In genomic region chr15:57647791-57648130, GRCh38 we compare ENCODE assay signal across 13 cellular contexts. TPM values are rescaled to one million over a fixed set of nuclear protein-coding genes. Genes with fewer than 3 reads are reported as not detected.
A peak's percentile ranks its signal among the peaks of the same experiment; 100 is the strongest.
DNase-seq lines count a peak whose midpoint lies in the region; FAIRE-seq and TF ChIP-seq lines count a peak whose summit lies in the region.
"Had no signal": no experiment of that assay in that cellular context is flagged by ENCODE, and none has a peak within 500 bp of the region (broad histone marks: within the 10 kb centered on the region; RNA-seq: fewer than 3 reads in every experiment).

No MANE protein-coding gene starts in this region.

- H3K27ac ChIP-seq in kidney (ENCODE audit: low read depth in 2 of 2, low read length in 2 of 2) (peak overlapping the region; percentile 29 to 37), suprapubic skin (peak overlapping the region; percentile 46)
- H3K27ac ChIP-seq: ascending aorta, SJSA1 had no signal

- H3K36me3 ChIP-seq in kidney (ENCODE audit: control insufficient read depth in 1 of 2, insufficient read depth in 2 of 2, low read length in 2 of 2) (no peaks in the 10 kb centered on the region), suprapubic skin (no peaks in the 10 kb centered on the region)
- H3K36me3 ChIP-seq: ascending aorta, SJSA1 had no signal

- H3K9ac ChIP-seq in kidney (ENCODE audit: low read length in 2 of 2) = no peak overlapping the region

- FAIRE-seq in HTR-8/SVneo (lab: Jason Lieb, UNC) (peak; percentile 80), kidney (lab: Jason Lieb, UNC) (no peak)

- WGBS in suprapubic skin = 73% methylated on average over 3 of the region's 3 CpGs

- no peaks in the 10 kb centered on the region for H3K27me3 ChIP-seq in suprapubic skin
- H3K27me3 ChIP-seq: ascending aorta, SJSA1 had no signal

- H3K4me1 ChIP-seq in kidney (ENCODE audit: control insufficient read depth in 1 of 2, insufficient read depth in 1 of 2, low read depth in 1 of 2, low read length in 2 of 2) (peaks cover 5 to 8% of the 10 kb centered on the region in 2 donors), suprapubic skin (peaks cover 3% of the 10 kb centered on the region)
- H3K4me1 ChIP-seq: ascending aorta, Caco-2, SJSA1 had no signal

- intact Hi-C loops in kidney (cut with DNase I) = no loop called here

- peak; percentile 53 for DNase-seq in HTR-8/SVneo (ENCODE audit: insufficient read length, low spot score)
- peak; percentile 32 for DNase-seq in choroid plexus epithelial cell (ENCODE audit: low read depth)
- DNase-seq in kidney = peak; percentile 65
- no peak for DNase-seq in suprapubic skin (ENCODE audit: low spot score in 2 of 2)
- no peak for DNase-seq in occipital lobe (lab: John Stamatoyannopoulos, UW)
- no peak for DNase-seq in activated CD4-positive, CD25-positive, alpha-beta regulatory T cell treated with anti-CD3 and anti-CD28 coated beads, Interleukin-2, amount 50 U/mL, for 72 hours
- DNase-seq in activated CD4-positive, CD25-positive, alpha-beta regulatory T cell (lab: John Stamatoyannopoulos, UW) = no peak
- no peak for DNase-seq in NCI-H2196 (lab: John Stamatoyannopoulos, UW; ENCODE audit: unreplicated experiment)
- DNase-seq: activated T-cell treated with anti-CD3 and anti-CD28 coated beads for 4 hours, Caco-2, HFFc6 had no signal

- TF ChIP-seq POLR2A in suprapubic skin (IDR thresholded peaks at IDR 0.05) = no peak

- no peak for TF ChIP-seq EP300 in suprapubic skin (IDR thresholded peaks at IDR 0.05)

- H3K9me3 ChIP-seq in kidney (ENCODE audit: control insufficient read depth in 1 of 2, low read length in 2 of 2) (no peaks in the 10 kb centered on the region), suprapubic skin (no peaks in the 10 kb centered on the region)
- H3K9me3 ChIP-seq: ascending aorta, Caco-2, SJSA1 had no signal

- no peak for TF ChIP-seq CTCF in choroid plexus epithelial cell (conservative IDR thresholded peaks at IDR 0.05; ENCODE audit: low read depth, low read length)
- TF ChIP-seq CTCF in kidney (IDR thresholded peaks at IDR 0.05; ENCODE audit: borderline replicate concordance, extremely low read depth, insufficient read depth) = no peak
- TF ChIP-seq CTCF in suprapubic skin (IDR thresholded peaks at IDR 0.05) = no peak

- H3K4me3 ChIP-seq in choroid plexus epithelial cell (ENCODE audit: low read depth, low read length) (no peak overlapping the region), kidney (ENCODE audit: low read length in 2 of 2) (no peak overlapping the region), suprapubic skin (no peak overlapping the region)
- H3K4me3 ChIP-seq: ascending aorta, SJSA1 had no signal

RNA-seq across cellular contexts. Expression of gene MYZAP, which starts 56.1 kb away (rescaled TPM):
- total RNA-seq in kidney (3.3 TPM), suprapubic skin (10 to 100 TPM in 2 of 4 donors, 1 to 10 TPM in 2; 8.6 to 14.9 (median 11.6) TPM), occipital lobe (1.1 TPM)
- polyA plus RNA-seq in kidney (ENCODE audit: insufficient read depth, low read depth, low replicate concordance) = 6.1 TPM
- total RNA-seq: SJSA1 had no signal

RNA-seq across cellular contexts. Expression of gene POLR2M, which starts 58.8 kb away (rescaled TPM):
- total RNA-seq in kidney (77.0 TPM), suprapubic skin (100 to 1,000 TPM in 2 of 4 donors, 10 to 100 TPM in 2; 61.9 to 329 (median 135) TPM), occipital lobe (305 TPM)
- polyA plus RNA-seq in kidney (ENCODE audit: insufficient read depth, low read depth, low replicate concordance) = 16.5 TPM

Comparison
In these comparisons a context has a peak if more than half of its experiments do, and no peak if none do; other contexts are left out.
1. DNase-seq: peak in HTR-8/SVneo (single experiment), choroid plexus epithelial cell (single experiment) and kidney (single experiment); none in suprapubic skin (0 of 2), occipital lobe (single experiment), activated CD4-positive, CD25-positive, alpha-beta regulatory T cell treated with anti-CD3 and anti-CD28 coated beads, Interleukin-2, amount 50 U/mL, for 72 hours (single experiment), activated CD4-positive, CD25-positive, alpha-beta regulatory T cell (0 of 4) and NCI-H2196 (single experiment).